ENCODE assay signal across 8 cellular contexts in the genomic region with DNA sequence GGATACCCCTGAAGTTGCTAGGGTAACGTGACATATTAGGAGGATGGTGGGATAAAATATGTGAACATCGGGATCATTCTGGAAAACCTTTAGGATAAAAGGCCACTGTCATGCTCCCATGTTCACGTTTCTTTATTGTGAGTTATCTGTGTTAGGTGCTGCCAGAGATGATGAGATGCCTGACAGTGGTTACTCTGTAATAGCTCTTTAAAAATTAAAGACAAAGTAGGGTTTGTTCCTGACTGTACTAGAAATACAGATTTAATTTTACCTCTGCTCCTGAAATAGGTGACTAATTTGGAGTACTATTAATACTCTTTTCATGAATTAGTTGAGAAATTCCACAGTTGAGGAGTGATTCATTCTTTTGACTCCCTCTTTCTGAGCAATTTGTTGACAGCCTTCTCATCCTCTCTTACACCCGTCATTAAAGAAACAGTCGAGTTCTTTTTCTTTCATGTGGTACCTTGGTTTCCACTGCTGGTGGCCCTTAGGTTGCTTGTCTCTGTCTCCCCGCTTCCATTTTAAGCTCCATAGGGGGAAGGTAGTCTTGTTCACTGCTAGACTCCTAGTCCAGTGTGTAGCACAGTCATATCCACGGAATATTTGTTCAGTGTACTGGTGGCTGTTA. TPM values are rescaled to one million over a fixed set of nuclear protein-coding genes. Genes with fewer than 3 reads are reported as not detected.
A peak's percentile ranks its signal among the peaks of the same experiment; 100 is the strongest.
DNase-seq lines count a peak whose midpoint lies in the region; ATAC-seq and TF ChIP-seq lines count a peak whose summit lies in the region.

No MANE protein-coding gene starts in this region.

- intact Hi-C loops in activated naive CD4-positive, alpha-beta T cell treated with anti-CD3 and anti-CD28 coated beads for 36 hours (cut with micrococcal nuclease): loop anchor here (1.0 to 2.0 kb wide), 8 partner anchors 10 to 85 kb away; a partner anchor contains a TSS
- intact Hi-C loops in PC-3 (cut with micrococcal nuclease): no loop called here

- BruUV-seq in PC-3 (replicated peaks; lab: Mats Ljungman, UMichigan): no TSS peak

- H3K4me3 ChIP-seq in kidney epithelial cell (ENCODE audit: low read depth, low read length) (no peak overlapping the region), PC-3 (ENCODE audit: low read length) (no peak overlapping the region), HAP-1 (no peak overlapping the region)

- H3K27me3 ChIP-seq in kidney epithelial cell (ENCODE audit: control insufficient read depth, insufficient read depth, low read length) (no peaks in the 10 kb centered on the region), PC-3 (ENCODE audit: low read length) (no peaks in the 10 kb centered on the region), HAP-1 (ENCODE audit: low read depth) (no peaks in the 10 kb centered on the region)

- in situ Hi-C loops in KBM-7 (cut with MboI; ENCODE audit: low pct_unique_long_range_greater_than_20kb, low sequenced_read_pairs): no loop called here
- in situ Hi-C loops in HAP-1 (cut with MboI; ENCODE audit: low sequenced_read_pairs): no loop called here

- TF ChIP-seq CTCF in kidney epithelial cell (IDR thresholded peaks at IDR 0.05; ENCODE audit: insufficient read depth, low read length, poor library complexity, severe bottlenecking) (no peak), PC-3 (conservative IDR thresholded peaks at IDR 0.05; ENCODE audit: low read depth, low read length) (no peak)

- no peaks in the 10 kb centered on the region for H3K27me3 Mint-ChIP-seq in activated naive CD4-positive, alpha-beta T cell treated with anti-CD3 and anti-CD28 coated beads for 36 hours (ENCODE audit: low read depth)
- no peaks in the 10 kb centered on the region for H3K27me3 Mint-ChIP-seq in stimulated activated naive CD8-positive, alpha-beta T cell treated with anti-CD3 and anti-CD28 coated beads, Interleukin-15, Interleukin-2, amounts not matched to agents 100 ng/mL and 50 ng/mL, for 24 hours

- no peaks in the 10 kb centered on the region for H3K9me2 ChIP-seq in PC-3 (replicated peaks; ENCODE audit: low read length)

- H3K4me3 Mint-ChIP-seq in activated naive CD4-positive, alpha-beta T cell treated with anti-CD3 and anti-CD28 coated beads for 36 hours: peak overlapping the region; percentile 57
- H3K4me3 Mint-ChIP-seq in stimulated activated naive CD8-positive, alpha-beta T cell treated with anti-CD3 and anti-CD28 coated beads, Interleukin-15, Interleukin-2, amounts not matched to agents 100 ng/mL and 50 ng/mL, for 24 hours: peak overlapping the region; percentile 56

- H3F3A ChIP-seq in PC-3 (ENCODE audit: low read length, unreplicated experiment): no peaks in the 10 kb centered on the region

- no peak overlapping the region for H3K9ac ChIP-seq in PC-3 (ENCODE audit: low read length)

- H3K27ac Mint-ChIP-seq in activated naive CD4-positive, alpha-beta T cell treated with anti-CD3 and anti-CD28 coated beads for 36 hours: peak overlapping the region; percentile 98
- H3K27ac Mint-ChIP-seq in stimulated activated naive CD8-positive, alpha-beta T cell treated with anti-CD3 and anti-CD28 coated beads, Interleukin-15, Interleukin-2, amounts not matched to agents 100 ng/mL and 50 ng/mL, for 24 hours: peak overlapping the region; percentile 89

- H4K20me1 ChIP-seq in PC-3 (ENCODE audit: low read length): no peaks in the 10 kb centered on the region

- H3K36me3 Mint-ChIP-seq in activated naive CD4-positive, alpha-beta T cell treated with anti-CD3 and anti-CD28 coated beads for 36 hours (ENCODE audit: low read depth): peaks cover 59% of the 10 kb centered on the region
- peaks cover 57% of the 10 kb centered on the region for H3K36me3 Mint-ChIP-seq in stimulated activated naive CD8-positive, alpha-beta T cell treated with anti-CD3 and anti-CD28 coated beads, Interleukin-15, Interleukin-2, amounts not matched to agents 100 ng/mL and 50 ng/mL, for 24 hours (ENCODE audit: low read depth)

- peaks cover 15% of the 10 kb centered on the region for H3K4me1 ChIP-seq in PC-3 (ENCODE audit: insufficient read depth, low read length)
- peaks cover 46% of the 10 kb centered on the region for H3K4me1 ChIP-seq in HAP-1

- H3K9me3 ChIP-seq in PC-3 (ENCODE audit: low read length): no peaks in the 10 kb centered on the region
- no peaks in the 10 kb centered on the region for H3K9me3 ChIP-seq in HAP-1

- H3K79me2 ChIP-seq in PC-3 (ENCODE audit: low read length): peaks cover 11% of the 10 kb centered on the region; the same call in 1 of the 2 replicates

- H3K4me1 Mint-ChIP-seq in activated naive CD4-positive, alpha-beta T cell treated with anti-CD3 and anti-CD28 coated beads for 36 hours (ENCODE audit: low read depth): peaks cover 70% of the 10 kb centered on the region
- H3K4me1 Mint-ChIP-seq in stimulated activated naive CD8-positive, alpha-beta T cell treated with anti-CD3 and anti-CD28 coated beads, Interleukin-15, Interleukin-2, amounts not matched to agents 100 ng/mL and 50 ng/mL, for 24 hours (ENCODE audit: low read depth): peaks cover 74% of the 10 kb centered on the region

- no peak overlapping the region for H2AFZ ChIP-seq in PC-3 (ENCODE audit: low read length)

- H3K4me2 ChIP-seq in PC-3 (ENCODE audit: low read length): no peak overlapping the region

- CTCF ChIA-PET in activated naive CD4-positive, alpha-beta T cell treated with anti-CD3 and anti-CD28 coated beads for 36 hours (lab: Charles Lee): interaction anchor here (0.7 to 6.0 kb wide), 14 partner anchors 8 to 269 kb away, joined by 3 to 66 read pairs (median 4); no protein-coding TSS in a partner anchor
- CTCF ChIA-PET in PC-3 (lab: Charles Lee): no interaction called here

- DNase-seq in LHCN-M2 (ENCODE audit: low read depth): peak; percentile 69
- DNase-seq in activated naive CD4-positive, alpha-beta T cell treated with anti-CD3 and anti-CD28 coated beads for 36 hours: peak; percentile 67
- peak; percentile 42 for DNase-seq in kidney epithelial cell (ENCODE audit: low read depth)
- no peak for DNase-seq in PC-3
- DNase-seq in KBM-7: no peak
- DNase-seq in HAP-1 (ENCODE audit: low spot score in 2 of 2): no peak

- H3K27ac ChIP-seq in PC-3 (ENCODE audit: low read length): no peak overlapping the region

- H3K36me3 ChIP-seq in kidney epithelial cell (ENCODE audit: control insufficient read depth, insufficient read depth, low read length) (peaks cover 6% of the 10 kb centered on the region), PC-3 (ENCODE audit: low read depth, low read length) (peaks cover 30% of the 10 kb centered on the region; the same call in 1 of the 2 replicates), HAP-1 (replicated peaks) (peaks cover 69% of the 10 kb centered on the region)

- peaks cover 2% of the 10 kb centered on the region for H3K9me3 Mint-ChIP-seq in activated naive CD4-positive, alpha-beta T cell treated with anti-CD3 and anti-CD28 coated beads for 36 hours
- no peaks in the 10 kb centered on the region for H3K9me3 Mint-ChIP-seq in stimulated activated naive CD8-positive, alpha-beta T cell treated with anti-CD3 and anti-CD28 coated beads, Interleukin-15, Interleukin-2, amounts not matched to agents 100 ng/mL and 50 ng/mL, for 24 hours

- ATAC-seq in PC-3 (no peak), GM18517 (IDR thresholded peaks at IDR 0.05; ENCODE audit: unreplicated experiment) (no peak)

- POLR2A ChIA-PET in PC-3 (lab: Charles Lee; ENCODE audit: unreplicated experiment): no interaction called here

RNA-seq across cellular contexts. Expression of a gene that starts 28.4 kb away (rescaled TPM):
- 228 and 269 TPM in 2 replicates for total RNA-seq in LHCN-M2 (2014; rRNA removed)
- polyA plus RNA-seq in LHCN-M2 (2012): 192 TPM
- 100 to 1,000 TPM; 160 to 161 TPM for total RNA-seq in activated naive CD4-positive, alpha-beta T cell treated with anti-CD3 and anti-CD28 coated beads for 36 hours
- total RNA-seq in kidney epithelial cell: 91.7 and 114 TPM in 2 replicates
- 99.7 and 134 TPM in 2 replicates for total RNA-seq in PC-3 (2014; rRNA removed)

RNA-seq across cellular contexts. Expression of a gene that starts 45.4 kb away (rescaled TPM):
- total RNA-seq in LHCN-M2 (2014; rRNA removed) (14.9 and 17.3 TPM in 2 replicates), kidney epithelial cell (23.9 and 29.2 TPM in 2 replicates), PC-3 (2014; rRNA removed) (13.4 and 20.0 TPM in 2 replicates)
- 18.7 TPM for polyA plus RNA-seq in LHCN-M2 (2012)
- 10 to 100 TPM; 46.0 to 48.8 TPM for total RNA-seq in activated naive CD4-positive, alpha-beta T cell treated with anti-CD3 and anti-CD28 coated beads for 36 hours

Comparison
In these comparisons a context has a peak if more than half of its experiments do, and no peak if none do; other contexts are left out.
1. DNase-seq: peak in LHCN-M2 (single experiment), activated naive CD4-positive, alpha-beta T cell treated with anti-CD3 and anti-CD28 coated beads for 36 hours (single experiment) and kidney epithelial cell (single experiment); none in PC-3 (single experiment), KBM-7 (single experiment) and HAP-1 (0 of 2).